Comparison of ENCODE assay signal across 9 cellular contexts in the genomic region with DNA sequence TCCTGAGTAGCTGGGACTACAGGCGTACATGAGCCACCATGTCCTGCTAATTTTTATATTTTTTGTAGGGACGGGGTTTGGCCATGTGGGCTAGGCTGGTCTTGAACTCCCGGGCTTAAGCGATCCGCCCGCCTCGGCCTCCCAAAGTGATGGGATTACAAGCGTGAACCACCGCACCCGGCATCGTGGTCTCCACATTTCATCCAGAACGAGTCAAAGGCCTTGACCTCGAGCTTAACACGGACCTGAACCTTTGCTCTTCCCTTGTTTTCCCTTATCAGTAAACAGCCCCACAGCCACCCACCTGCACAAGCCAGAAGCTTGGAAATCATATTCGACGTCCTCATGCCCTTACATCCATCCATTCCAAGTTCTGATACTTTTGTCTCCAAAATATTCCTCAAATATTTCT. TPM values are rescaled to one million over a fixed set of nuclear protein-coding genes. Genes with fewer than 3 reads are reported as not detected.
DNase-seq lines count a peak whose midpoint lies in the region; ATAC-seq and TF ChIP-seq lines count a peak whose summit lies in the region.
"Had no signal": no experiment of that assay in that cellular context is flagged by ENCODE, and none has a peak within 500 bp of the region (broad histone marks: within the 10 kb centered on the region; RNA-seq: fewer than 3 reads in every experiment).

No MANE protein-coding gene starts in this region.

- peaks cover 5% of the 10 kb centered on the region for H3K36me3 Mint-ChIP-seq in progenitor cell of endocrine pancreas (ENCODE audit: insufficient read depth)

- H3K27me3 Mint-ChIP-seq in progenitor cell of endocrine pancreas: no peaks in the 10 kb centered on the region

- TF ChIP-seq CTCF in GM06990 (IDR thresholded peaks at IDR 0.05; ENCODE audit: insufficient read depth, low read length, poor library complexity, severe bottlenecking): no peak
- TF ChIP-seq CTCF in Peyer's patch (IDR thresholded peaks at IDR 0.05): no peak
- TF ChIP-seq CTCF in esophagus muscularis mucosa (IDR thresholded peaks at IDR 0.05): no peak
- TF ChIP-seq CTCF in progenitor cell of endocrine pancreas (IDR thresholded peaks at IDR 0.05; ENCODE audit: unreplicated experiment): no peak

- H3K4me1 ChIP-seq in Peyer's patch: peaks cover 0 to 21% (median 5%) of the 10 kb centered on the region in 4 donors
- H3K4me1 ChIP-seq in esophagus muscularis mucosa: peaks cover 26 to 48% (median 40%) of the 10 kb centered on the region in 4 donors
- H3K4me1 ChIP-seq in aorta (ENCODE audit: control insufficient read depth in 1 of 2, insufficient read depth in 2 of 2, low read length in 2 of 2): peaks cover 0 to 4% of the 10 kb centered on the region in 2 donors

- no peak for ATAC-seq in aorta (ENCODE audit: low FRiP score)

- H3K27ac ChIP-seq in Peyer's patch: peak overlapping the region in 3 of 4 donors; percentile 87 to 99 (median 92)
- peak overlapping the region in 3 of 4 donors; percentile 97 to 99 (median 98) for H3K27ac ChIP-seq in esophagus muscularis mucosa (replicated peaks in 1 of 4)
- no peak overlapping the region for H3K27ac ChIP-seq in aorta (ENCODE audit: low read depth in 1 of 2, low read length in 2 of 2)

- TF ChIP-seq POLR2A in Peyer's patch (IDR thresholded peaks at IDR 0.05): no peak
- no peak for TF ChIP-seq POLR2A in esophagus muscularis mucosa (IDR thresholded peaks at IDR 0.05; ENCODE audit: low read depth)

- H3K36me3 ChIP-seq in GM06990 (ENCODE audit: control insufficient read depth, insufficient read depth, low read length) (peaks cover 1% of the 10 kb centered on the region; the same call in 1 of the 2 replicates), Peyer's patch (no peaks in the 10 kb centered on the region), esophagus muscularis mucosa (no peaks in the 10 kb centered on the region), aorta (ENCODE audit: control insufficient read depth in 1 of 2, insufficient read depth in 2 of 2, low read length in 1 of 2) (no peaks in the 10 kb centered on the region)

- H3K4me1 Mint-ChIP-seq in progenitor cell of endocrine pancreas (ENCODE audit: low read depth): peaks cover 27% of the 10 kb centered on the region

- intact Hi-C loops in esophagus muscularis mucosa (cut with DNase I) (no loop called here), aorta (cut with DNase I) (loop anchor here in 1 of 2 donors (5.0 kb wide), 1 partner anchor 97 kb away; the partner anchor contains the start of genes KIF9 and KLHL18)

- H3K9me3 Mint-ChIP-seq in progenitor cell of endocrine pancreas (ENCODE audit: low read depth): no peaks in the 10 kb centered on the region

- H3K27ac Mint-ChIP-seq in progenitor cell of endocrine pancreas: peak overlapping the region; percentile 100

- H3K9me3 ChIP-seq in Peyer's patch: no peaks in the 10 kb centered on the region
- H3K9me3 ChIP-seq in esophagus muscularis mucosa: no peaks in the 10 kb centered on the region
- no peaks in the 10 kb centered on the region for H3K9me3 ChIP-seq in aorta (ENCODE audit: control insufficient read depth, low read length)

- DNase-seq in GM06990 (ENCODE audit: extremely low read depth, insufficient read length) (no peak), Peyer's patch (no peak), esophagus muscularis mucosa (ENCODE audit: extremely low spot score) (no peak), progenitor cell of endocrine pancreas (ENCODE audit: low spot score, unreplicated experiment) (no peak), SW480 (ENCODE audit: low spot score) (no peak), aorta (no peak), NCI-H2107 treated with DMSO at 0.1 percent for 48 hours (lab: John Stamatoyannopoulos, UW; ENCODE audit: unreplicated experiment) (no peak)
- DNase-seq in activated CD4-positive, alpha-beta T cell treated with anti-CD3 and anti-CD28 coated beads for 1 hour: no peak
- DNase-seq: NCI-H82 had no signal

- H3K4me3 ChIP-seq in GM06990 (replicated peaks; ENCODE audit: low read depth, low read length): peak overlapping the region; percentile 96
- H3K4me3 ChIP-seq in Peyer's patch: peak overlapping the region in 3 of 4 donors; percentile 86 to 89 (median 89)
- peak overlapping the region; percentile 92 to 100 (median 96) for H3K4me3 ChIP-seq in esophagus muscularis mucosa
- peak overlapping the region in 1 of 2 donors; percentile 44 for H3K4me3 ChIP-seq in aorta (ENCODE audit: low read length in 2 of 2)

- no peak for TF ChIP-seq EP300 in esophagus muscularis mucosa (IDR thresholded peaks at IDR 0.05)

- peak overlapping the region; percentile 97 for H3K4me3 Mint-ChIP-seq in progenitor cell of endocrine pancreas (ENCODE audit: low read depth)

- H3K27me3 ChIP-seq in GM06990 (replicated peaks; ENCODE audit: control insufficient read depth, insufficient read depth, low read length) (no peaks in the 10 kb centered on the region), Peyer's patch (no peaks in the 10 kb centered on the region), esophagus muscularis mucosa (no peaks in the 10 kb centered on the region), aorta (ENCODE audit: control insufficient read depth in 1 of 2, insufficient read depth in 2 of 2, low read length in 1 of 2) (no peaks in the 10 kb centered on the region)

- WGBS in esophagus muscularis mucosa: 92% methylated on average over 16 of the region's 16 CpGs
- 89% methylated on average over 16 of the region's 16 CpGs for WGBS in aorta, 2 donors

RNA-seq across cellular contexts. Expression of gene PTPN23, which starts 1.3 kb away (rescaled TPM):
- 100 to 1,000 TPM in 1 of 4 donors, 10 to 100 TPM in 3; 52.4 to 284 (median 80.8) TPM for total RNA-seq in Peyer's patch
- 100 to 1,000 TPM in 1 of 4 donors, 10 to 100 TPM in 3; 16.9 to 156 (median 26.3) TPM for total RNA-seq in esophagus muscularis mucosa
- 68.7 and 71.4 TPM in 2 replicates for total RNA-seq in progenitor cell of endocrine pancreas
- total RNA-seq in aorta: 10 to 100 TPM; 38.9 to 44.0 TPM
- polyA plus RNA-seq in aorta: 10 to 100 TPM in 1 of 2 donors, 1 to 10 TPM in 1; 7.1 to 17.7 TPM

Comparison
In these comparisons a context has a peak if more than half of its experiments do, and no peak if none do; other contexts are left out.
1. H3K27ac ChIP-seq: peak in Peyer's patch (3 of 4) and esophagus muscularis mucosa (3 of 4); none in aorta (0 of 2).